10 cellular contexts compared by ENCODE assay signal in the genomic region with DNA sequence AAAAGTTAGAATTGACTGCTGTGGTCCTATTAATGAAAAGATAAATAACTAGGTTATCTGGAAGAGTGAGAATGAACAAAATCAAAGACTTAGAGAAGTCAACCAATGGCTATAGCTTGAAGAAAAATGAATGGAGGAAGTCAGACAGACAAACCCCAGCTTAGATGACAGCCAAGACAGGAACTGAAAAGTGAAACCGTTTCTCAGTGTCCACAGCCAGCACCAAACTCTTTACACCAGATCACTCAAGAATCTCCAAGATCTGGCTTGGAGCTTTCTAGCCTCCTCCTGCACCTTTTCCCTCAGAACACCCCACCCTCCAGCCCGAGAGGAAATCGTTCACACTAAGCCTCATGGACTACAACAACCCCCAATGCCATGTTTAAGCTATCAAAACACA.
A peak's percentile ranks its signal among the peaks of the same experiment; 100 is the strongest.
DNase-seq lines count a peak whose midpoint lies in the region; ATAC-seq and TF ChIP-seq lines count a peak whose summit lies in the region.
"Had no signal": no experiment of that assay in that cellular context is flagged by ENCODE, and none has a peak within 500 bp of the region (broad histone marks: within the 10 kb centered on the region; RNA-seq: fewer than 3 reads in every experiment).

No MANE protein-coding gene starts in this region.

- peak; percentile 70 for ATAC-seq in CD8-positive, alpha-beta T cell
- ATAC-seq in GM19043 (IDR thresholded peaks at IDR 0.05; ENCODE audit: low read depth, unreplicated experiment), result peak; percentile 82
- peak; percentile 93 for ATAC-seq in HG02943 (IDR thresholded peaks at IDR 0.05; ENCODE audit: low read depth, unreplicated experiment)

- no peaks in the 10 kb centered on the region for H3K79me2 ChIP-seq in OCI-LY3 (ENCODE audit: low read length)

- H4K20me1 ChIP-seq in OCI-LY3 (ENCODE audit: insufficient read depth, low read length), result peaks cover 19% of the 10 kb centered on the region

- peak overlapping the region; percentile 50 for H3K4me2 ChIP-seq in OCI-LY3 (ENCODE audit: low read length)

- H3K27me3 ChIP-seq in CD8-positive, alpha-beta T cell (ENCODE audit: insufficient read depth, low read length), result no peaks in the 10 kb centered on the region
- no peaks in the 10 kb centered on the region for H3K27me3 ChIP-seq in OCI-LY3 (ENCODE audit: low read depth, low read length)
- H3K27me3 ChIP-seq: ascending aorta had no signal

- H3K4me1 Mint-ChIP-seq in CD8-positive, alpha-beta T cell (ENCODE audit: low read depth), result peaks cover 40% of the 10 kb centered on the region

- POLR2A ChIA-PET in CD8-positive, alpha-beta T cell (lab: Charles Lee), result no interaction called here

- H3K9me3 Mint-ChIP-seq in CD8-positive, alpha-beta T cell, result no peaks in the 10 kb centered on the region

- H3K4me3 Mint-ChIP-seq in CD8-positive, alpha-beta T cell, result peak overlapping the region; percentile 40

- H3K4me1 ChIP-seq in CD8-positive, alpha-beta T cell (ENCODE audit: insufficient read depth, low read length), result peaks cover 18% of the 10 kb centered on the region
- H3K4me1 ChIP-seq in OCI-LY3 (ENCODE audit: low read length), result peaks cover 27% of the 10 kb centered on the region
- H3K4me1 ChIP-seq: ascending aorta had no signal

- no peaks in the 10 kb centered on the region for H3K27me3 Mint-ChIP-seq in CD8-positive, alpha-beta T cell (ENCODE audit: low read depth)

- H3K9ac ChIP-seq in OCI-LY3 (ENCODE audit: low read length), result no peak overlapping the region

- no peak overlapping the region for H2AFZ ChIP-seq in OCI-LY3 (ENCODE audit: low read depth, low read length)

- H3K27ac Mint-ChIP-seq in CD8-positive, alpha-beta T cell, result peak overlapping the region; percentile 75

- CTCF ChIA-PET in CD8-positive, alpha-beta T cell (lab: Charles Lee), result interaction anchor here (1.0 kb wide), 1 partner anchor 16 kb away, joined by 3 read pairs; no protein-coding TSS in a partner anchor

- H3K4me3 ChIP-seq in CD8-positive, alpha-beta T cell (ENCODE audit: low read depth, low read length), result no peak overlapping the region
- peak overlapping the region; percentile 11; the same call in 1 of the 2 replicates for H3K4me3 ChIP-seq in OCI-LY3 (ENCODE audit: low read length)
- H3K4me3 ChIP-seq: ascending aorta had no signal

- H3K36me3 ChIP-seq in CD8-positive, alpha-beta T cell (ENCODE audit: insufficient read depth, low read length), result peaks cover 14% of the 10 kb centered on the region
- H3K36me3 ChIP-seq in OCI-LY3 (replicated peaks; ENCODE audit: low read depth, low read length), result peaks cover 21% of the 10 kb centered on the region
- H3K36me3 ChIP-seq: ascending aorta had no signal

- intact Hi-C loops in CD8-positive, alpha-beta T cell (cut with DNase I, micrococcal nuclease), result no loop called here

- no peak for TF ChIP-seq CTCF in CD8-positive, alpha-beta T cell (IDR thresholded peaks at IDR 0.05)
- TF ChIP-seq CTCF in OCI-LY3 (IDR thresholded peaks at IDR 0.05; ENCODE audit: low read depth, low read length), result no peak

- H3K27ac ChIP-seq in CD8-positive, alpha-beta T cell (ENCODE audit: low read depth, low read length), result no peak overlapping the region
- no peak overlapping the region for H3K27ac ChIP-seq in OCI-LY3 (ENCODE audit: low read length)
- H3K27ac ChIP-seq: ascending aorta had no signal

- no peaks in the 10 kb centered on the region for H3K9me3 ChIP-seq in CD8-positive, alpha-beta T cell (ENCODE audit: low read length)
- no peaks in the 10 kb centered on the region for H3K9me3 ChIP-seq in OCI-LY3 (ENCODE audit: insufficient read depth, low read length)
- H3K9me3 ChIP-seq: ascending aorta had no signal

- H3K36me3 Mint-ChIP-seq in CD8-positive, alpha-beta T cell, result peaks cover 78% of the 10 kb centered on the region

- DNase-seq in CD8-positive, alpha-beta T cell, result no peak
- DNase-seq in NCI-H345 (lab: John Stamatoyannopoulos, UW) (no peak), NCI-H748 treated with DMSO at 0.1 percent for 48 hours (lab: John Stamatoyannopoulos, UW) (no peak), SHP77 (lab: John Stamatoyannopoulos, UW) (no peak), cerebellar nuclear complex (lab: John Stamatoyannopoulos, UW) (no peak)
- DNase-seq: stimulated activated naive CD4-positive, alpha-beta T cell had no signal
